ENCODE assay signal across 1 cellular context in genomic region chr14:75437201-75438143, GRCh38.
TF ChIP-seq lines count a peak whose summit lies in the region.

No MANE protein-coding gene starts in this region.

TF ChIP-seq in HepG2, 621 proteins besides CTCF, POLR2A, EP300 and RAD21 (continued from another document):
- TF ChIP-seq ZSCAN5A (CRISPR knock-in tag; IDR thresholded peaks at IDR 0.05; ENCODE audit: borderline replicate concordance): no peak
- no peak for TF ChIP-seq GTF2F1 (IDR thresholded peaks at IDR 0.05; ENCODE audit: low read length)
- TF ChIP-seq KDM1A (CRISPR knock-in tag; IDR thresholded peaks at IDR 0.05): no peak
- TF ChIP-seq, protein P1, sequence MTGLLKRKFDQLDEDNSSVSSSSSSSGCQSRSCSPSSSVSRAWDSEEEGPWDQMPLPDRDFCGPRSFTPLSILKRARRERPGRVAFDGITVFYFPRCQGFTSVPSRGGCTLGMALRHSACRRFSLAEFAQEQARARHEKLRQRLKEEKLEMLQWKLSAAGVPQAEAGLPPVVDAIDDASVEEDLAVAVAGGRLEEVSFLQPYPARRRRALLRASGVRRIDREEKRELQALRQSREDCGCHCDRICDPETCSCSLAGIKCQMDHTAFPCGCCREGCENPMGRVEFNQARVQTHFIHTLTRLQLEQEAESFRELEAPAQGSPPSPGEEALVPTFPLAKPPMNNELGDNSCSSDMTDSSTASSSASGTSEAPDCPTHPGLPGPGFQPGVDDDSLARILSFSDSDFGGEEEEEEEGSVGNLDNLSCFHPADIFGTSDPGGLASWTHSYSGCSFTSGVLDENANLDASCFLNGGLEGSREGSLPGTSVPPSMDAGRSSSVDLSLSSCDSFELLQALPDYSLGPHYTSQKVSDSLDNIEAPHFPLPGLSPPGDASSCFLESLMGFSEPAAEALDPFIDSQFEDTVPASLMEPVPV (CRISPR knock-in tag; IDR thresholded peaks at IDR 0.05): no peak
